In the genomic region with DNA sequence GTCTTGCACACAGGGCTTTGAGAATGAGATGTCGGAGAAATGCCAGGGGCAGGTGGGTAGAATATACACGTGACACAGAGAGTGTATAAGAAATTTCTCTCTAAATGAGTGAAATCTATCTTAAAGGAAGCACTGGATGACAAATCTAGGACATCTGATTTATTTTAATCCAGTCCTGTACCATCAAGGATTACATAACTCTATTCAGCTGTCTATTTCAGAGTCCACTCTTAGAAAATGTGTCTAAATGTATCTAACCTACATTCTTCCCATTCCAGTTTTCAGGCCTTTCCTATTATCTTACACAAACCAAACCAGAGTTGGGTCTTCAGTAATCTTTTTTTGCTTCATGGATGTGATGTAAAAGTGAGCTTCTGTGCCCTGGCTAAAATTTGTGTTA, we compare ENCODE assay signal across 36 cellular contexts.
DNase-seq lines count a peak whose midpoint lies in the region; ATAC-seq, FAIRE-seq and TF ChIP-seq lines count a peak whose summit lies in the region.
"Had no signal": no experiment of that assay in that cellular context is flagged by ENCODE, and none has a peak within 500 bp of the region (broad histone marks: within the 10 kb centered on the region; RNA-seq: fewer than 3 reads in every experiment).

No MANE protein-coding gene starts in this region.

- H3K36me3 Mint-ChIP-seq in activated T-helper 1 cell treated with anti-CD3 and anti-CD28 coated beads, Interleukin-12 subunit alpha, Interleukin-12 subunit beta, Interleukin-2, Interleukin-4 antibody, amounts not matched to agents 30 ng/mL and 10 ng/mL and 1 ng/mL, durations not matched to agents 14 hours and 24 hours and 36 hours (ENCODE audit: low read depth) = no peaks in the 10 kb centered on the region
- H3K36me3 Mint-ChIP-seq: CD14-positive monocyte; CD4-positive, alpha-beta memory T cell; CD4-positive, CD25-positive, alpha-beta regulatory T cell; CD8-positive, alpha-beta memory T cell; CD8-positive, alpha-beta T cell had no signal

- DNase-seq in G401 (ENCODE audit: low spot score) (peak; percentile 59), cerebellar cortex (ENCODE audit: low spot score) (peak; percentile 55), cerebellum (ENCODE audit: low spot score) (peak; percentile 10), inferior parietal cortex (ENCODE audit: extremely low spot score) (peak; percentile 38), NCI-H446 treated with DMSO at 0.1 percent for 48 hours (lab: John Stamatoyannopoulos, UW) (no peak), pancreas (no peak), lower lobe of right lung (no peak)
- no peak for DNase-seq in activated T-helper 1 cell treated with anti-CD3 and anti-CD28 coated beads, Interleukin-12 subunit alpha, Interleukin-12 subunit beta, Interleukin-2, Interleukin-4 antibody, amounts not matched to agents 30 ng/mL and 10 ng/mL and 1 ng/mL, durations not matched to agents 14 hours and 24 hours and 36 hours (ENCODE audit: low spot score)
- DNase-seq: 8988T; ACHN; AML-193; BE2C; Caco-2; Calu3; CD4-positive, alpha-beta memory T cell; CD4-positive, alpha-beta T cell; CD4-positive, CD25-positive, alpha-beta regulatory T cell; CD8-positive, alpha-beta memory T cell; CD8-positive, alpha-beta T cell; COR-L47; DMS 273 treated with DMSO at 0.1 percent for 48 hours; DMS153; DMS53; DMS79; DMS79 treated with DMSO at 0.1 percent for 48 hours; DND-41; EL had no signal

- no peaks in the 10 kb centered on the region for H3K27me3 Mint-ChIP-seq in activated T-helper 1 cell treated with anti-CD3 and anti-CD28 coated beads, Interleukin-12 subunit alpha, Interleukin-12 subunit beta, Interleukin-2, Interleukin-4 antibody, amounts not matched to agents 30 ng/mL and 10 ng/mL and 1 ng/mL, durations not matched to agents 14 hours and 24 hours and 36 hours (ENCODE audit: insufficient read depth)
- H3K27me3 Mint-ChIP-seq: B cell; CD4-positive, alpha-beta memory T cell; CD4-positive, alpha-beta T cell; CD4-positive, CD25-positive, alpha-beta regulatory T cell; CD8-positive, alpha-beta memory T cell had no signal

- H3K4me3 Mint-ChIP-seq in activated T-helper 1 cell treated with anti-CD3 and anti-CD28 coated beads, Interleukin-12 subunit alpha, Interleukin-12 subunit beta, Interleukin-2, Interleukin-4 antibody, amounts not matched to agents 30 ng/mL and 10 ng/mL and 1 ng/mL, durations not matched to agents 14 hours and 24 hours and 36 hours = no peak overlapping the region
- H3K4me3 Mint-ChIP-seq: B cell; CD14-positive monocyte; CD4-positive, alpha-beta memory T cell; CD4-positive, alpha-beta T cell; CD4-positive, CD25-positive, alpha-beta regulatory T cell; CD8-positive, alpha-beta memory T cell; CD8-positive, alpha-beta T cell had no signal

- H3K27ac ChIP-seq in pancreas = no peak overlapping the region
- H3K27ac ChIP-seq in lower lobe of right lung = no peak overlapping the region
- H3K27ac ChIP-seq: 22Rv1; A549; BLaER1; BLaER1 treated with 17β-estradiol and CSF1 and Interleukin-3, amounts not matched to agents 10 nM and 100 nM; C4-2B had no signal

- H3K4me3 ChIP-seq in pancreas = no peak overlapping the region
- H3K4me3 ChIP-seq in lower lobe of right lung = no peak overlapping the region
- H3K4me3 ChIP-seq: A549; BLaER1; BLaER1 treated with 17β-estradiol and CSF1 and Interleukin-3, amounts not matched to agents 10 nM and 100 nM had no signal

- H3K9me3 ChIP-seq in pancreas (no peaks in the 10 kb centered on the region), lower lobe of right lung (no peaks in the 10 kb centered on the region)
- H3K9me3 ChIP-seq: A549; BE2C; BLaER1; BLaER1 treated with 17β-estradiol and CSF1 and Interleukin-3, amounts not matched to agents 10 nM and 100 nM; Caco-2 had no signal

- intact Hi-C loops in activated T-helper 1 cell treated with anti-CD3 and anti-CD28 coated beads, Interleukin-12 subunit alpha, Interleukin-12 subunit beta, Interleukin-2, Interleukin-4 antibody, amounts not matched to agents 30 ng/mL and 10 ng/mL and 1 ng/mL, durations not matched to agents 14 hours and 24 hours and 36 hours (cut with micrococcal nuclease) = no loop called here
- intact Hi-C loops in pancreas (cut with DNase I) = no loop called here
- intact Hi-C loops in lower lobe of right lung (cut with DNase I) = no loop called here

- no peak for FAIRE-seq in pancreas (lab: Jason Lieb, UNC)
- FAIRE-seq: A204.1, A549, D721Med had no signal

- in situ Hi-C loops in G401 (cut with HindIII; ENCODE audit: low sequenced_read_pairs) = no loop called here

- ATAC-seq in pancreas (no peak), lower lobe of right lung (no peak)
- ATAC-seq: A549; CD8-positive, alpha-beta T cell had no signal

- TF ChIP-seq CTCF in pancreas (IDR thresholded peaks at IDR 0.05) (no peak), lower lobe of right lung (IDR thresholded peaks at IDR 0.05) (no peak)

- H3K27me3 ChIP-seq in pancreas (no peaks in the 10 kb centered on the region), lower lobe of right lung (ENCODE audit: low read depth) (no peaks in the 10 kb centered on the region)
- H3K27me3 ChIP-seq: BE2C; BLaER1; BLaER1 treated with 17β-estradiol and CSF1 and Interleukin-3, amounts not matched to agents 10 nM and 100 nM had no signal

- H3K4me1 ChIP-seq in pancreas = no peaks in the 10 kb centered on the region
- no peaks in the 10 kb centered on the region for H3K4me1 ChIP-seq in lower lobe of right lung
- H3K4me1 ChIP-seq: A549; BE2C; BLaER1; BLaER1 treated with 17β-estradiol and CSF1 and Interleukin-3, amounts not matched to agents 10 nM and 100 nM; Caco-2 had no signal

- no peak overlapping the region for H3K27ac Mint-ChIP-seq in activated T-helper 1 cell treated with anti-CD3 and anti-CD28 coated beads, Interleukin-12 subunit alpha, Interleukin-12 subunit beta, Interleukin-2, Interleukin-4 antibody, amounts not matched to agents 30 ng/mL and 10 ng/mL and 1 ng/mL, durations not matched to agents 14 hours and 24 hours and 36 hours
- H3K27ac Mint-ChIP-seq: B cell; CD14-positive monocyte; CD4-positive, alpha-beta memory T cell; CD4-positive, alpha-beta T cell; CD4-positive, CD25-positive, alpha-beta regulatory T cell; CD8-positive, alpha-beta memory T cell; CD8-positive, alpha-beta T cell had no signal

- no peaks in the 10 kb centered on the region for H3K9me3 Mint-ChIP-seq in activated T-helper 1 cell treated with anti-CD3 and anti-CD28 coated beads, Interleukin-12 subunit alpha, Interleukin-12 subunit beta, Interleukin-2, Interleukin-4 antibody, amounts not matched to agents 30 ng/mL and 10 ng/mL and 1 ng/mL, durations not matched to agents 14 hours and 24 hours and 36 hours
- H3K9me3 Mint-ChIP-seq: CD14-positive monocyte; CD4-positive, alpha-beta T cell; CD8-positive, alpha-beta T cell had no signal

- WGBS in pancreas, 2 donors = 76% methylated on average over 2 of the region's 2 CpGs

- H3K4me1 Mint-ChIP-seq in activated T-helper 1 cell treated with anti-CD3 and anti-CD28 coated beads, Interleukin-12 subunit alpha, Interleukin-12 subunit beta, Interleukin-2, Interleukin-4 antibody, amounts not matched to agents 30 ng/mL and 10 ng/mL and 1 ng/mL, durations not matched to agents 14 hours and 24 hours and 36 hours (ENCODE audit: low read depth) = no peaks in the 10 kb centered on the region
- H3K4me1 Mint-ChIP-seq: B cell; CD14-positive monocyte; CD4-positive, alpha-beta memory T cell; CD4-positive, CD25-positive, alpha-beta regulatory T cell; CD8-positive, alpha-beta memory T cell had no signal

- H3K36me3 ChIP-seq in pancreas = no peaks in the 10 kb centered on the region
- no peaks in the 10 kb centered on the region for H3K36me3 ChIP-seq in lower lobe of right lung
- H3K36me3 ChIP-seq: BE2C; BLaER1; BLaER1 treated with 17β-estradiol and CSF1 and Interleukin-3, amounts not matched to agents 10 nM and 100 nM had no signal

Comparison
In these comparisons a context has a peak if more than half of its experiments do, and no peak if none do; other contexts are left out.
1. DNase-seq: peak in G401 (single experiment), cerebellar cortex (single experiment), cerebellum (single experiment) and inferior parietal cortex (single experiment); none in activated T-helper 1 cell treated with anti-CD3 and anti-CD28 coated beads, Interleukin-12 subunit alpha, Interleukin-12 subunit beta, Interleukin-2, Interleukin-4 antibody, amounts not matched to agents 30 ng/mL and 10 ng/mL and 1 ng/mL, durations not matched to agents 14 hours and 24 hours and 36 hours (single experiment), NCI-H446 treated with DMSO at 0.1 percent for 48 hours (single experiment), pancreas (0 of 6) and lower lobe of right lung (single experiment).